In the genomic region with DNA sequence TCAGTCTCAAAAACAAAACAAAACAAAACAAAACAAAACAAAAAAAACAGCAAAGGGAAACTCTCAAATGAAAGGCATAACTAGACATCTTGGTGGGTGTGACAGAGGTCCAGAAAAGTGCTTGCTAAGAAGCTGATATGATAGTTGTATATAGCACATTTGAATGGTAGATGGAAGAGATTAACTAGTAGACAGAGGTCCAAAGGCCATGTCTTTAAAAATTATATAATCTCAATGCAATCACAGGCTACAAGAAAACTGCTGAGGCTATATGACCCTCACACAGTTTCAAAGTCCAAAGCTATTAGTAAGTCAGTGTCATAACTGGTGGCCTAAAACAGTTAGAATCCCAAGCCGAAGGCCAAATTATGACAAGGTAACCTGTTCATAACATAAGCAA, we compare ENCODE assay signal across 1 cellular context.
TF ChIP-seq lines count a peak whose summit lies in the region.

No MANE protein-coding gene starts in this region.

TF ChIP-seq in HepG2, 621 proteins besides CTCF, POLR2A, EP300 and RAD21:
- peak; percentile 80 for TF ChIP-seq HNF4A (CRISPR knock-in tag; IDR thresholded peaks at IDR 0.05)
- TF ChIP-seq SMARCE1 (IDR thresholded peaks at IDR 0.05; ENCODE audit: borderline replicate concordance), result no peak
- TF ChIP-seq ZNF616 (CRISPR knock-in tag; IDR thresholded peaks at IDR 0.05; ENCODE audit: low read depth), result no peak
- peak; percentile 13; the same call in 1 of the 2 replicates for TF ChIP-seq MAFF (IDR thresholded peaks at IDR 0.05; ENCODE audit: low read depth, low read length)
- TF ChIP-seq, protein P1, sequence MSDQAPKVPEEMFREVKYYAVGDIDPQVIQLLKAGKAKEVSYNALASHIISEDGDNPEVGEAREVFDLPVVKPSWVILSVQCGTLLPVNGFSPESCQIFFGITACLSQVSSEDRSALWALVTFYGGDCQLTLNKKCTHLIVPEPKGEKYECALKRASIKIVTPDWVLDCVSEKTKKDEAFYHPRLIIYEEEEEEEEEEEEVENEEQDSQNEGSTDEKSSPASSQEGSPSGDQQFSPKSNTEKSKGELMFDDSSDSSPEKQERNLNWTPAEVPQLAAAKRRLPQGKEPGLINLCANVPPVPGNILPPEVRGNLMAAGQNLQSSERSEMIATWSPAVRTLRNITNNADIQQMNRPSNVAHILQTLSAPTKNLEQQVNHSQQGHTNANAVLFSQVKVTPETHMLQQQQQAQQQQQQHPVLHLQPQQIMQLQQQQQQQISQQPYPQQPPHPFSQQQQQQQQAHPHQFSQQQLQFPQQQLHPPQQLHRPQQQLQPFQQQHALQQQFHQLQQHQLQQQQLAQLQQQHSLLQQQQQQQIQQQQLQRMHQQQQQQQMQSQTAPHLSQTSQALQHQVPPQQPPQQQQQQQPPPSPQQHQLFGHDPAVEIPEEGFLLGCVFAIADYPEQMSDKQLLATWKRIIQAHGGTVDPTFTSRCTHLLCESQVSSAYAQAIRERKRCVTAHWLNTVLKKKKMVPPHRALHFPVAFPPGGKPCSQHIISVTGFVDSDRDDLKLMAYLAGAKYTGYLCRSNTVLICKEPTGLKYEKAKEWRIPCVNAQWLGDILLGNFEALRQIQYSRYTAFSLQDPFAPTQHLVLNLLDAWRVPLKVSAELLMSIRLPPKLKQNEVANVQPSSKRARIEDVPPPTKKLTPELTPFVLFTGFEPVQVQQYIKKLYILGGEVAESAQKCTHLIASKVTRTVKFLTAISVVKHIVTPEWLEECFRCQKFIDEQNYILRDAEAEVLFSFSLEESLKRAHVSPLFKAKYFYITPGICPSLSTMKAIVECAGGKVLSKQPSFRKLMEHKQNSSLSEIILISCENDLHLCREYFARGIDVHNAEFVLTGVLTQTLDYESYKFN (CRISPR knock-in tag; conservative IDR thresholded peaks at IDR 0.05), result 0 out of 2 replicates have a peak, but pooled peaks have one; percentile 21
- TF ChIP-seq SRSF9 (IDR thresholded peaks at IDR 0.05; ENCODE audit: borderline replicate concordance, insufficient read depth, low read depth, low read length, poor library complexity, severe bottlenecking), result no peak
- TF ChIP-seq HMG20A (CRISPR knock-in tag; IDR thresholded peaks at IDR 0.05; ENCODE audit: borderline replicate concordance), result peak; percentile 53; the same call in 1 of the 2 replicates
- TF ChIP-seq, protein P2, sequence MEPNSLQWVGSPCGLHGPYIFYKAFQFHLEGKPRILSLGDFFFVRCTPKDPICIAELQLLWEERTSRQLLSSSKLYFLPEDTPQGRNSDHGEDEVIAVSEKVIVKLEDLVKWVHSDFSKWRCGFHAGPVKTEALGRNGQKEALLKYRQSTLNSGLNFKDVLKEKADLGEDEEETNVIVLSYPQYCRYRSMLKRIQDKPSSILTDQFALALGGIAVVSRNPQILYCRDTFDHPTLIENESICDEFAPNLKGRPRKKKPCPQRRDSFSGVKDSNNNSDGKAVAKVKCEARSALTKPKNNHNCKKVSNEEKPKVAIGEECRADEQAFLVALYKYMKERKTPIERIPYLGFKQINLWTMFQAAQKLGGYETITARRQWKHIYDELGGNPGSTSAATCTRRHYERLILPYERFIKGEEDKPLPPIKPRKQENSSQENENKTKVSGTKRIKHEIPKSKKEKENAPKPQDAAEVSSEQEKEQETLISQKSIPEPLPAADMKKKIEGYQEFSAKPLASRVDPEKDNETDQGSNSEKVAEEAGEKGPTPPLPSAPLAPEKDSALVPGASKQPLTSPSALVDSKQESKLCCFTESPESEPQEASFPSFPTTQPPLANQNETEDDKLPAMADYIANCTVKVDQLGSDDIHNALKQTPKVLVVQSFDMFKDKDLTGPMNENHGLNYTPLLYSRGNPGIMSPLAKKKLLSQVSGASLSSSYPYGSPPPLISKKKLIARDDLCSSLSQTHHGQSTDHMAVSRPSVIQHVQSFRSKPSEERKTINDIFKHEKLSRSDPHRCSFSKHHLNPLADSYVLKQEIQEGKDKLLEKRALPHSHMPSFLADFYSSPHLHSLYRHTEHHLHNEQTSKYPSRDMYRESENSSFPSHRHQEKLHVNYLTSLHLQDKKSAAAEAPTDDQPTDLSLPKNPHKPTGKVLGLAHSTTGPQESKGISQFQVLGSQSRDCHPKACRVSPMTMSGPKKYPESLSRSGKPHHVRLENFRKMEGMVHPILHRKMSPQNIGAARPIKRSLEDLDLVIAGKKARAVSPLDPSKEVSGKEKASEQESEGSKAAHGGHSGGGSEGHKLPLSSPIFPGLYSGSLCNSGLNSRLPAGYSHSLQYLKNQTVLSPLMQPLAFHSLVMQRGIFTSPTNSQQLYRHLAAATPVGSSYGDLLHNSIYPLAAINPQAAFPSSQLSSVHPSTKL (CRISPR knock-in tag; IDR thresholded peaks at IDR 0.05), result peak; percentile 60
- TF ChIP-seq NFE2L1 (CRISPR knock-in tag; IDR thresholded peaks at IDR 0.05; ENCODE audit: borderline replicate concordance), result no peak
- TF ChIP-seq, protein P3, sequence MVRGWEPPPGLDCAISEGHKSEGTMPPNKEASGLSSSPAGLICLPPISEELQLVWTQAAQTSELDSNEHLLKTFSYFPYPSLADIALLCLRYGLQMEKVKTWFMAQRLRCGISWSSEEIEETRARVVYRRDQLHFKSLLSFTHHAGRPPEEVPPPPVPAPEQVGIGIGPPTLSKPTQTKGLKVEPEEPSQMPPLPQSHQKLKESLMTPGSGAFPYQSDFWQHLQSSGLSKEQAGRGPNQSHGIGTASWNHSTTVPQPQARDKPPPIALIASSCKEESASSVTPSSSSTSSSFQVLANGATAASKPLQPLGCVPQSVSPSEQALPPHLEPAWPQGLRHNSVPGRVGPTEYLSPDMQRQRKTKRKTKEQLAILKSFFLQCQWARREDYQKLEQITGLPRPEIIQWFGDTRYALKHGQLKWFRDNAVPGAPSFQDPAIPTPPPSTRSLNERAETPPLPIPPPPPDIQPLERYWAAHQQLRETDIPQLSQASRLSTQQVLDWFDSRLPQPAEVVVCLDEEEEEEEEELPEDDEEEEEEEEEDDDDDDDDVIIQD (CRISPR knock-in tag; IDR thresholded peaks at IDR 0.05; ENCODE audit: low read depth), result peak; percentile 22; the same call in 1 of the 2 replicates
- TF ChIP-seq ZNF678 (CRISPR knock-in tag; IDR thresholded peaks at IDR 0.05), result no peak
- peak; percentile 52; the same call in 1 of the 2 replicates for TF ChIP-seq GATAD2A (CRISPR knock-in tag; IDR thresholded peaks at IDR 0.05)
- TF ChIP-seq ZNF549 (CRISPR knock-in tag; IDR thresholded peaks at IDR 0.05), result no peak
- TF ChIP-seq ZNF510 (CRISPR knock-in tag; IDR thresholded peaks at IDR 0.05; ENCODE audit: low read depth), result no peak
- no peak for TF ChIP-seq MXD4 (CRISPR knock-in tag; IDR thresholded peaks at IDR 0.05)
- no peak for TF ChIP-seq ZNF782 (CRISPR knock-in tag; IDR thresholded peaks at IDR 0.05; ENCODE audit: borderline replicate concordance)
- TF ChIP-seq FOXA1 (IDR thresholded peaks at IDR 0.05), result no peak
- no peak for TF ChIP-seq FOXA1 (CRISPR knock-in tag; IDR thresholded peaks at IDR 0.05)
- no peak for TF ChIP-seq ZNF563 (CRISPR knock-in tag; IDR thresholded peaks at IDR 0.05)
- TF ChIP-seq ZNF446 (CRISPR knock-in tag; IDR thresholded peaks at IDR 0.05), result no peak
- no peak for TF ChIP-seq ZFX (CRISPR knock-in tag; IDR thresholded peaks at IDR 0.05; ENCODE audit: low read depth)
- TF ChIP-seq, protein P4, sequence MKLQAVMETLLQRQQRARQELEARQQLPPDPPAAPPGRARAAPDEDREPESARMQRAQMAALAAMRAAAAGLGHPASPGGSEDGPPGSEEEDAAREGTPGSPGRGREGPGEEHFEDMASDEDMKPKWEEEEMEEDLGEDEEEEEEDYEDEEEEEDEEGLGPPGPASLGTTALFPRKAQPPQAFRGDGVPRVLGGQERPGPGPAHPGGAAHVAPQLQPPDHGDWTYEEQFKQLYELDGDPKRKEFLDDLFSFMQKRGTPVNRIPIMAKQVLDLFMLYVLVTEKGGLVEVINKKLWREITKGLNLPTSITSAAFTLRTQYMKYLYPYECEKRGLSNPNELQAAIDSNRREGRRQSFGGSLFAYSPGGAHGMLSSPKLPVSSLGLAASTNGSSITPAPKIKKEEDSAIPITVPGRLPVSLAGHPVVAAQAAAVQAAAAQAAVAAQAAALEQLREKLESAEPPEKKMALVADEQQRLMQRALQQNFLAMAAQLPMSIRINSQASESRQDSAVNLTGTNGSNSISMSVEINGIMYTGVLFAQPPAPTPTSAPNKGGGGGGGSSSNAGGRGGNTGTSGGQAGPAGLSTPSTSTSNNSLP (IDR thresholded peaks at IDR 0.05; ENCODE audit: low read depth, low read length), result no peak
- TF ChIP-seq SCMH1 (CRISPR knock-in tag; IDR thresholded peaks at IDR 0.05; ENCODE audit: borderline replicate concordance), result no peak
- TF ChIP-seq, protein P5, sequence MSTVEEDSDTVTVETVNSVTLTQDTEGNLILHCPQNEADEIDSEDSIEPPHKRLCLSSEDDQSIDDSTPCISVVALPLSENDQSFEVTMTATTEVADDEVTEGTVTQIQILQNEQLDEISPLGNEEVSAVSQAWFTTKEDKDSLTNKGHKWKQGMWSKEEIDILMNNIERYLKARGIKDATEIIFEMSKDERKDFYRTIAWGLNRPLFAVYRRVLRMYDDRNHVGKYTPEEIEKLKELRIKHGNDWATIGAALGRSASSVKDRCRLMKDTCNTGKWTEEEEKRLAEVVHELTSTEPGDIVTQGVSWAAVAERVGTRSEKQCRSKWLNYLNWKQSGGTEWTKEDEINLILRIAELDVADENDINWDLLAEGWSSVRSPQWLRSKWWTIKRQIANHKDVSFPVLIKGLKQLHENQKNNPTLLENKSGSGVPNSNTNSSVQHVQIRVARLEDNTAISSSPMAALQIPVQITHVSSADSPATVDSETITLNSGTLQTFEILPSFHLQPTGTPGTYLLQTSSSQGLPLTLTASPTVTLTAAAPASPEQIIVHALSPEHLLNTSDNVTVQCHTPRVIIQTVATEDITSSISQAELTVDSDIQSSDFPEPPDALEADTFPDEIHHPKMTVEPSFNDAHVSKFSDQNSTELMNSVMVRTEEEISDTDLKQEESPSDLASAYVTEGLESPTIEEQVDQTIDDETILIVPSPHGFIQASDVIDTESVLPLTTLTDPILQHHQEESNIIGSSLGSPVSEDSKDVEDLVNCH (CRISPR knock-in tag; IDR thresholded peaks at IDR 0.05), result no peak
- 0 out of 4 replicates have a peak, but pooled peaks of 1 of the 2 experiments have one; percentile 0 for TF ChIP-seq MAFK (conservative IDR thresholded peaks at IDR 0.05 in 1 of 2, IDR thresholded peaks at IDR 0.05 in 1 of 2; ENCODE audit: low read length in 2 of 2)
- TF ChIP-seq, protein P6, sequence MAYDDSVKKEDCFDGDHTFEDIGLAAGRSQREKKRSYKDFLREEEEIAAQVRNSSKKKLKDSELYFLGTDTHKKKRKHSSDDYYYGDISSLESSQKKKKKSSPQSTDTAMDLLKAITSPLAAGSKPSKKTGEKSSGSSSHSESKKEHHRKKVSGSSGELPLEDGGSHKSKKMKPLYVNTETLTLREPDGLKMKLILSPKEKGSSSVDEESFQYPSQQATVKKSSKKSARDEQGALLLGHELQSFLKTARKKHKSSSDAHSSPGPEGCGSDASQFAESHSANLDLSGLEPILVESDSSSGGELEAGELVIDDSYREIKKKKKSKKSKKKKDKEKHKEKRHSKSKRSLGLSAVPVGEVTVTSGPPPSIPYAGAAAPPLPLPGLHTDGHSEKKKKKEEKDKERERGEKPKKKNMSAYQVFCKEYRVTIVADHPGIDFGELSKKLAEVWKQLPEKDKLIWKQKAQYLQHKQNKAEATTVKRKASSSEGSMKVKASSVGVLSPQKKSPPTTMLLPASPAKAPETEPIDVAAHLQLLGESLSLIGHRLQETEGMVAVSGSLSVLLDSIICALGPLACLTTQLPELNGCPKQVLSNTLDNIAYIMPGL (CRISPR knock-in tag; IDR thresholded peaks at IDR 0.05; ENCODE audit: borderline replicate concordance in 1 of 2, low read depth in 1 of 2), result no peak
- TF ChIP-seq, protein P7, sequence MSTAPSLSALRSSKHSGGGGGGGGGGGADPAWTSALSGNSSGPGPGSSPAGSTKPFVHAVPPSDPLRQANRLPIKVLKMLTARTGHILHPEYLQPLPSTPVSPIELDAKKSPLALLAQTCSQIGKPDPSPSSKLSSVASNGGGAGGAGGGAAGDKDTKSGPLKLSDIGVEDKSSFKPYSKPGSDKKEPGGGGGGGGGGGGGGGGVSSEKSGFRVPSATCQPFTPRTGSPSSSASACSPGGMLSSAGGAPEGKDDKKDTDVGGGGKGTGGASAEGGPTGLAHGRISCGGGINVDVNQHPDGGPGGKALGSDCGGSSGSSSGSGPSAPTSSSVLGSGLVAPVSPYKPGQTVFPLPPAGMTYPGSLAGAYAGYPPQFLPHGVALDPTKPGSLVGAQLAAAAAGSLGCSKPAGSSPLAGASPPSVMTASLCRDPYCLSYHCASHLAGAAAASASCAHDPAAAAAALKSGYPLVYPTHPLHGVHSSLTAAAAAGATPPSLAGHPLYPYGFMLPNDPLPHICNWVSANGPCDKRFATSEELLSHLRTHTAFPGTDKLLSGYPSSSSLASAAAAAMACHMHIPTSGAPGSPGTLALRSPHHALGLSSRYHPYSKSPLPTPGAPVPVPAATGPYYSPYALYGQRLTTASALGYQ (CRISPR knock-in tag; IDR thresholded peaks at IDR 0.05), result no peak
- TF ChIP-seq PHF5A (CRISPR knock-in tag; IDR thresholded peaks at IDR 0.05; ENCODE audit: low read depth, unreplicated experiment), result no peak
